In genomic region chr13:62793850-62794249, GRCh38 we compare ENCODE assay signal across 21 cellular contexts.
DNase-seq lines count a peak whose midpoint lies in the region; ATAC-seq, FAIRE-seq and TF ChIP-seq lines count a peak whose summit lies in the region.
"Had no signal": no experiment of that assay in that cellular context is flagged by ENCODE, and none has a peak within 500 bp of the region (broad histone marks: within the 10 kb centered on the region; RNA-seq: fewer than 3 reads in every experiment).

No MANE protein-coding gene starts in this region.

- peak overlapping the region; percentile 32; the same call in 1 of the 2 replicates for H3K27ac ChIP-seq in 22Rv1
- no peak overlapping the region for H3K27ac ChIP-seq in A549
- no peak overlapping the region for H3K27ac ChIP-seq in SU-DHL-6 (ENCODE audit: low read depth, low read length)
- H3K27ac ChIP-seq: BLaER1 had no signal

- DNase-seq in A549 (ENCODE audit: low read depth in 1 of 2, low spot score in 1 of 2) (no peak), COLO829 (ENCODE audit: low spot score) (no peak), HuH-7.5 (ENCODE audit: low spot score) (no peak)
- DNase-seq: ACHN; BE2C; C1 segment of cervical spinal cord; Caco-2; Calu3; CD4-positive, alpha-beta memory T cell; CD4-positive, CD25-positive, alpha-beta regulatory T cell; CD8-positive, alpha-beta memory T cell; DMS79 treated with DMSO at 0.1 percent for 48 hours; GF-D8 had no signal

- TF ChIP-seq RAD21 in A549 (conservative IDR thresholded peaks at IDR 0.05 in 1 of 2, IDR thresholded peaks at IDR 0.05 in 1 of 2) = no peak

- no peaks in the 10 kb centered on the region for H3K27me3 ChIP-seq in SU-DHL-6 (ENCODE audit: low read length)
- H3K27me3 ChIP-seq: BE2C, BLaER1 had no signal

- no peak for FAIRE-seq in A549 (lab: Jason Lieb, UNC)
- FAIRE-seq: D721Med, G401.6, GM12891, GM18507 had no signal

- CTCF ChIA-PET in A549 (lab: Yijun Ruan, JAX) = no interaction called here

- H3K36me3 ChIP-seq in SU-DHL-6 (ENCODE audit: low read length) = no peaks in the 10 kb centered on the region
- H3K36me3 ChIP-seq: BE2C, BLaER1 had no signal

- H3K4me3 ChIP-seq in A549 (no peak overlapping the region), SU-DHL-6 (ENCODE audit: insufficient read depth, low read length, poor library complexity, severe bottlenecking) (no peak overlapping the region)
- H3K4me3 ChIP-seq: BLaER1 had no signal

- no peaks in the 10 kb centered on the region for H4K20me1 ChIP-seq in SU-DHL-6 (ENCODE audit: low read depth, low read length)
- H4K20me1 ChIP-seq: BLaER1 had no signal

- H3K9me3 ChIP-seq in A549 (no peaks in the 10 kb centered on the region), SU-DHL-6 (ENCODE audit: insufficient read depth, low read length) (no peaks in the 10 kb centered on the region; the same call in 1 of the 2 replicates)
- H3K9me3 ChIP-seq: BE2C, BLaER1, Caco-2 had no signal

- POLR2A ChIA-PET in A549 (lab: Yijun Ruan, JAX) = no interaction called here

- H3F3A ChIP-seq in SU-DHL-6 (ENCODE audit: insufficient read depth) = no peaks in the 10 kb centered on the region

- no peaks in the 10 kb centered on the region for H3K9me2 ChIP-seq in SU-DHL-6 (replicated peaks; ENCODE audit: insufficient read depth, low read length)

- H3K9ac ChIP-seq in SU-DHL-6 (ENCODE audit: low read length) = no peak overlapping the region
- H3K9ac ChIP-seq: BLaER1 had no signal

- ATAC-seq in A549 = no peak
- ATAC-seq in GM18502 (IDR thresholded peaks at IDR 0.05; ENCODE audit: poor library complexity, unreplicated experiment) = no peak

- no peak for TF ChIP-seq POLR2A in A549 (IDR thresholded peaks at IDR 0.05; ENCODE audit: low read length)

- no peak overlapping the region for H3K4me2 ChIP-seq in A549
- H3K4me2 ChIP-seq in SU-DHL-6 (ENCODE audit: low read depth, low read length, poor library complexity, severe bottlenecking) = no peak overlapping the region
- H3K4me2 ChIP-seq: BLaER1 had no signal

- no peaks in the 10 kb centered on the region for H3K4me1 ChIP-seq in A549
- H3K4me1 ChIP-seq: BLaER1, Caco-2 had no signal

- no peak for TF ChIP-seq CTCF in 22Rv1 (IDR thresholded peaks at IDR 0.05)
- no peak for TF ChIP-seq CTCF in A549 (IDR thresholded peaks at IDR 0.05)
- TF ChIP-seq CTCF in SU-DHL-6 (IDR thresholded peaks at IDR 0.05; ENCODE audit: insufficient read depth, low read length, poor library complexity, severe bottlenecking) = no peak

- H2AFZ ChIP-seq in SU-DHL-6 (ENCODE audit: low read depth, low read length, severe bottlenecking) = peak overlapping the region; percentile 16

- no peak for TF ChIP-seq EP300 in A549 (IDR thresholded peaks at IDR 0.05)

- 4% methylated on average over 1 of the region's 1 CpG for WGBS in A549 (ENCODE audit: missing lambda C conversion rate)

- no peaks in the 10 kb centered on the region for H3K79me2 ChIP-seq in SU-DHL-6 (ENCODE audit: insufficient read depth, low read length)

TF ChIP-seq in A549, 52 proteins besides CTCF, POLR2A, EP300 and RAD21:
- no peak for TF ChIP-seq HOXA7 (CRISPR knock-in tag; IDR thresholded peaks at IDR 0.05)
- TF ChIP-seq MAX (IDR thresholded peaks at IDR 0.05) = no peak
- TF ChIP-seq MAFK (IDR thresholded peaks at IDR 0.05; ENCODE audit: partially characterized antibody) = peak; percentile 51
